Comparison of ENCODE assay signal across 11 cellular contexts in genomic region chr22:50733521-50734342, GRCh38. TPM values are rescaled to one million over a fixed set of nuclear protein-coding genes. Genes with fewer than 3 reads are reported as not detected.
DNase-seq lines count a peak whose midpoint lies in the region; ATAC-seq and TF ChIP-seq lines count a peak whose summit lies in the region.
"Had no signal": no experiment of that assay in that cellular context is flagged by ENCODE, and none has a peak within 500 bp of the region (broad histone marks: within the 10 kb centered on the region; RNA-seq: fewer than 3 reads in every experiment).

No MANE protein-coding gene starts in this region.

- H3K4me1 Mint-ChIP-seq in Calu3 (ENCODE audit: low read depth, unreplicated experiment) (peaks cover 8% of the 10 kb centered on the region), T-helper 17 cell (peaks cover 13% of the 10 kb centered on the region)

- no peak overlapping the region for H3K27ac ChIP-seq in fibroblast of lung (ENCODE audit: insufficient read depth, low read length)
- H3K27ac ChIP-seq in muscle layer of duodenum (ENCODE audit: low read length): no peak overlapping the region
- H3K27ac ChIP-seq: foreskin keratinocyte had no signal

- no peaks in the 10 kb centered on the region for H3K9me3 ChIP-seq in fibroblast of lung (ENCODE audit: control insufficient read depth, insufficient read depth, low read depth, low read length)
- no peaks in the 10 kb centered on the region for H3K9me3 ChIP-seq in muscle layer of duodenum (ENCODE audit: control insufficient read depth in 1 of 2, low read length in 2 of 2)
- no peaks in the 10 kb centered on the region for H3K9me3 ChIP-seq in T-helper 17 cell (ENCODE audit: control insufficient read depth, low read length, poor library complexity, severe bottlenecking)

- H3K27me3 ChIP-seq in fibroblast of lung (ENCODE audit: control insufficient read depth, insufficient read depth, low read length) (no peaks in the 10 kb centered on the region), muscle layer of duodenum (ENCODE audit: low read depth, low read length) (no peaks in the 10 kb centered on the region)

- no TSS peak for BruUV-seq in Calu3 (replicated peaks; lab: Mats Ljungman, UMichigan)

- peak; percentile 67 for DNase-seq in AG08395 (ENCODE audit: low spot score)
- DNase-seq in NCI-H2227 (lab: John Stamatoyannopoulos, UW; ENCODE audit: unreplicated experiment): peak; percentile 32
- peak; percentile 23 to 57 for DNase-seq in fibroblast of lung (ENCODE audit: low read depth in 2 of 2)
- no peak for DNase-seq in Calu3
- DNase-seq in HT-29 (ENCODE audit: low spot score): no peak
- no peak for DNase-seq in T-helper 17 cell
- DNase-seq: CD4-positive, CD25-positive, alpha-beta regulatory T cell; foreskin keratinocyte; T-cell had no signal

- H3K36me3 Mint-ChIP-seq in Calu3 (ENCODE audit: insufficient read depth, unreplicated experiment) (peaks cover 5% of the 10 kb centered on the region), T-helper 17 cell (ENCODE audit: low read depth) (no peaks in the 10 kb centered on the region)
- H3K36me3 Mint-ChIP-seq: CD4-positive, CD25-positive, alpha-beta regulatory T cell; T-cell had no signal

- intact Hi-C loops in Calu3 (cut with micrococcal nuclease; ENCODE audit: unreplicated experiment): no loop called here

- peak overlapping the region; percentile 88 for H3K4me2 ChIP-seq in fibroblast of lung (ENCODE audit: extremely low read depth, insufficient read depth, low read length)

- no peak overlapping the region for H3K4me3 Mint-ChIP-seq in Calu3 (ENCODE audit: low read depth, unreplicated experiment)
- no peak overlapping the region for H3K4me3 Mint-ChIP-seq in T-helper 17 cell
- H3K4me3 Mint-ChIP-seq: CD4-positive, CD25-positive, alpha-beta regulatory T cell; T-cell had no signal

- peaks cover 84% of the 10 kb centered on the region for H3K27me3 Mint-ChIP-seq in Calu3 (ENCODE audit: unreplicated experiment)
- H3K27me3 Mint-ChIP-seq in T-helper 17 cell: peaks cover 15% of the 10 kb centered on the region

- no peak for TF ChIP-seq CTCF in fibroblast of lung (conservative IDR thresholded peaks at IDR 0.05 in 1 of 2, IDR thresholded peaks at IDR 0.05 in 1 of 2; ENCODE audit: low read depth in 1 of 2, low read length in 2 of 2)
- TF ChIP-seq CTCF in Calu3 (IDR thresholded peaks at IDR 0.05; ENCODE audit: unreplicated experiment): no peak

- ATAC-seq in T-helper 17 cell (no peak), GM21723 (IDR thresholded peaks at IDR 0.05; ENCODE audit: unreplicated experiment) (no peak)
- ATAC-seq: foreskin keratinocyte, T-cell had no signal

- H3K79me2 ChIP-seq in fibroblast of lung (ENCODE audit: control insufficient read depth, insufficient read depth, low read length): no peaks in the 10 kb centered on the region

- peak overlapping the region; percentile 23 for H3K9ac ChIP-seq in fibroblast of lung (ENCODE audit: insufficient read depth, low read length)

- CTCF ChIA-PET in Calu3 (lab: Charles Lee): no interaction called here

- H3K9me3 Mint-ChIP-seq in Calu3 (ENCODE audit: low read depth, unreplicated experiment): no peaks in the 10 kb centered on the region
- H3K9me3 Mint-ChIP-seq: CD4-positive, CD25-positive, alpha-beta regulatory T cell; T-cell had no signal

- H3K27ac Mint-ChIP-seq in Calu3 (ENCODE audit: unreplicated experiment) (no peak overlapping the region), T-helper 17 cell (no peak overlapping the region)

- no peaks in the 10 kb centered on the region for H4K20me1 ChIP-seq in fibroblast of lung (ENCODE audit: control insufficient read depth, extremely low read depth, insufficient read depth, low read length)

- H2AFZ ChIP-seq in fibroblast of lung (ENCODE audit: low read length): peak overlapping the region; percentile 41

- peak overlapping the region in 2 of 4 experiments; percentile 22 to 23 for H3K4me3 ChIP-seq in fibroblast of lung (replicated peaks in 1 of 4; ENCODE audit: control extremely low read depth in 1 of 4, insufficient read depth in 1 of 4, low read depth in 3 of 4, low read length in 4 of 4)
- peak overlapping the region; percentile 11 to 36 for H3K4me3 ChIP-seq in muscle layer of duodenum (ENCODE audit: low read depth in 1 of 2, low read length in 2 of 2)

- no peaks in the 10 kb centered on the region for H3K36me3 ChIP-seq in fibroblast of lung (ENCODE audit: control insufficient read depth, insufficient read depth, low read length)
- H3K36me3 ChIP-seq in muscle layer of duodenum (ENCODE audit: control insufficient read depth in 1 of 2, insufficient read depth in 2 of 2, low read length in 2 of 2): no peaks in the 10 kb centered on the region

- H3K4me1 ChIP-seq in fibroblast of lung (ENCODE audit: control insufficient read depth, extremely low read depth, insufficient read depth, low read length) (peaks cover 4% of the 10 kb centered on the region), muscle layer of duodenum (ENCODE audit: control insufficient read depth in 1 of 2, insufficient read depth in 2 of 2, low read length in 2 of 2) (peaks cover 0 to 20% of the 10 kb centered on the region in 2 donors)

RNA-seq across cellular contexts. Expression of gene ACR, which starts 4.3 kb away (rescaled TPM):
- total RNA-seq in fibroblast of lung: not detected in 2 replicates
- polyA plus RNA-seq in fibroblast of lung: not detected in 2 replicates
- polyA plus RNA-seq in fibroblast of lung (2012): not detected in 2 replicates
- polyA minus RNA-seq in fibroblast of lung (ENCODE audit: low replicate concordance): not detected in 2 replicates
- total RNA-seq in Calu3 (2022): not detected in 2 replicates
- not detected in 2 replicates for total RNA-seq in HT-29 (2014; rRNA removed; shearing (Covaris generic))
- not detected for total RNA-seq in T-helper 17 cell
- total RNA-seq: CD4-positive, CD25-positive, alpha-beta regulatory T cell; foreskin keratinocyte; T-cell had no signal
- polyA plus RNA-seq: CD4-positive, CD25-positive, alpha-beta regulatory T cell; foreskin keratinocyte had no signal

RNA-seq across cellular contexts. Expression of gene RABL2B, which starts 49.7 kb away (rescaled TPM):
- total RNA-seq in fibroblast of lung: 7.4 and 11.4 TPM in 2 replicates
- 23.6 and 26.7 TPM in 2 replicates for polyA plus RNA-seq in fibroblast of lung
- polyA plus RNA-seq in fibroblast of lung (2012): 15.5 and 15.8 TPM in 2 replicates
- polyA minus RNA-seq in fibroblast of lung (ENCODE audit: low replicate concordance): 12.5 and 22.6 TPM in 2 replicates
- total RNA-seq in Calu3 (2022): 38.4 and 39.9 TPM in 2 replicates
- 6.8 and 15.5 TPM in 2 replicates for total RNA-seq in HT-29 (2014; rRNA removed; shearing (Covaris generic))
- 10 to 100 TPM; 41.6 to 43.9 TPM for total RNA-seq in T-helper 17 cell

Comparison
In these comparisons a context has a peak if more than half of its experiments do, and no peak if none do; other contexts are left out.
1. DNase-seq: peak in AG08395 (single experiment), NCI-H2227 (single experiment) and fibroblast of lung (2 of 2); none in Calu3 (single experiment), HT-29 (single experiment) and T-helper 17 cell (0 of 3).